In genomic region chr7:27156901-27157716, GRCh38 we compare ENCODE assay signal across 8 cellular contexts. TPM values are rescaled to one million over a fixed set of nuclear protein-coding genes. Genes with fewer than 3 reads are reported as not detected.
A peak's percentile ranks its signal among the peaks of the same experiment; 100 is the strongest.
DNase-seq lines count a peak whose midpoint lies in the region; ATAC-seq and TF ChIP-seq lines count a peak whose summit lies in the region.
"Had no signal": no experiment of that assay in that cellular context is flagged by ENCODE, and none has a peak within 500 bp of the region (broad histone marks: within the 10 kb centered on the region; RNA-seq: fewer than 3 reads in every experiment).

No MANE protein-coding gene starts in this region.

- TF ChIP-seq POLR2A in gastrocnemius medialis (IDR thresholded peaks at IDR 0.05), result no peak

- H3K27ac Mint-ChIP-seq in central memory CD8-positive, alpha-beta T cell (ENCODE audit: low read depth), result peak overlapping the region; percentile 84

- in situ Hi-C loops in gastrocnemius medialis (cut with MboI; ENCODE audit: low sequenced_read_pairs in 4 of 4), result loop anchor here in 2 of 4 donors (10.0 to 25.0 kb wide), 3 partner anchors 782 to 945 kb away; partner anchors contain the start of genes CBX3 (in 1 of the 2) and HNRNPA2B1 (in 1 of the 2)

- H3K36me3 Mint-ChIP-seq in central memory CD8-positive, alpha-beta T cell (ENCODE audit: insufficient read depth), result peaks cover 29% of the 10 kb centered on the region

- peak; percentile 28 for DNase-seq in LoVo (ENCODE audit: low spot score)
- no peak for DNase-seq in central memory CD8-positive, alpha-beta T cell (ENCODE audit: low spot score in 2 of 2)
- peak in 1 of 2 donors; percentile 15 for DNase-seq in gastrocnemius medialis
- DNase-seq in DMS114 treated with DMSO at 0.1 percent for 48 hours (lab: John Stamatoyannopoulos, UW; ENCODE audit: unreplicated experiment), result no peak
- no peak for DNase-seq in HPDE6-E6E7 (ENCODE audit: extremely low spot score)
- DNase-seq: NCI-H1105; stimulated activated naive CD4-positive, alpha-beta T cell had no signal

- no peaks in the 10 kb centered on the region for H3K36me3 ChIP-seq in gastrocnemius medialis

- H3K4me3 Mint-ChIP-seq in central memory CD8-positive, alpha-beta T cell, result peak overlapping the region; percentile 48

- H3K27ac ChIP-seq in gastrocnemius medialis, result peak overlapping the region; percentile 83 to 97 (median 90)

- H3K9me3 Mint-ChIP-seq in central memory CD8-positive, alpha-beta T cell, result no peaks in the 10 kb centered on the region

- no peaks in the 10 kb centered on the region for H3K27me3 ChIP-seq in gastrocnemius medialis

- no peak for ATAC-seq in central memory CD8-positive, alpha-beta T cell (replicated peaks; ENCODE audit: extremely low read depth, poor library complexity, severe bottlenecking)
- ATAC-seq in gastrocnemius medialis (no peak), HG03139 (IDR thresholded peaks at IDR 0.05; ENCODE audit: unreplicated experiment) (no peak)

- H3K4me3 ChIP-seq in gastrocnemius medialis, result peak overlapping the region; percentile 63 to 96 (median 81)

- no peak for TF ChIP-seq CTCF in gastrocnemius medialis (IDR thresholded peaks at IDR 0.05 in 4 of 5, conservative IDR thresholded peaks at IDR 0.05 in 1 of 5)

- H3K27me3 Mint-ChIP-seq in central memory CD8-positive, alpha-beta T cell, result peaks cover 87% of the 10 kb centered on the region

- no peaks in the 10 kb centered on the region for H3K9me3 ChIP-seq in gastrocnemius medialis

- peaks cover 13 to 26% of the 10 kb centered on the region in 2 donors for H3K4me1 ChIP-seq in gastrocnemius medialis

- H3K4me1 Mint-ChIP-seq in central memory CD8-positive, alpha-beta T cell, result peaks cover 47% of the 10 kb centered on the region

- intact Hi-C loops in gastrocnemius medialis (cut with DNase I; ENCODE audit: low total_unique reads), result loop anchor here (1.0 kb wide), 1 partner anchor 8 kb away; the partner anchor contains the start of gene HOXA9

RNA-seq across cellular contexts. Expression of gene HOXA7, which starts 0.6 kb away (rescaled TPM):
- 10 to 100 TPM in 1 of 4 donors, 1 to 10 TPM in 3; 5.3 to 12.8 (median 8.6) TPM for total RNA-seq in gastrocnemius medialis

RNA-seq across cellular contexts. Expression of gene HOXA3, which starts 4.7 kb away (rescaled TPM):
- total RNA-seq in gastrocnemius medialis, result 1 to 10 TPM in 3 of 4 donors, under 1 TPM in 1; 0.53 to 6.2 (median 3.0) TPM

RNA-seq across cellular contexts. Expression of gene HOXA9, which starts 8.2 kb away (rescaled TPM):
- total RNA-seq in gastrocnemius medialis, result 10 to 100 TPM; 18.9 to 30.3 (median 19.5) TPM

RNA-seq across cellular contexts. Expression of gene HOXA6, which starts 9.5 kb away (rescaled TPM):
- total RNA-seq in gastrocnemius medialis, result 1 to 10 TPM; 2.6 to 5.6 (median 4.2) TPM

RNA-seq across cellular contexts. Expression of gene HOXA5, which starts 13.6 kb away (rescaled TPM):
- total RNA-seq in gastrocnemius medialis, result 1 to 10 TPM; 2.7 to 7.1 (median 7.0) TPM
